ENCODE assay signal across 28 cellular contexts in genomic region chr20:63260943-63261807, GRCh38. TPM values are rescaled to one million over a fixed set of nuclear protein-coding genes. Genes with fewer than 3 reads are reported as not detected.
A peak's percentile ranks its signal among the peaks of the same experiment; 100 is the strongest.
DNase-seq lines count a peak whose midpoint lies in the region; ATAC-seq and TF ChIP-seq lines count a peak whose summit lies in the region.
"Had no signal": no experiment of that assay in that cellular context is flagged by ENCODE, and none has a peak within 500 bp of the region (broad histone marks: within the 10 kb centered on the region; RNA-seq: fewer than 3 reads in every experiment).

No MANE protein-coding gene starts in this region.

- CTCF ChIA-PET in activated naive CD4-positive, alpha-beta T cell treated with anti-CD3 and anti-CD28 coated beads, Interleukin-2, amount 10 ng/mL, durations not matched to agents 7 days and 5 days (lab: Charles Lee) = no interaction called here

- no peak for ATAC-seq in left lobe of liver
- ATAC-seq: gastroesophageal sphincter, mucosa of descending colon, PC-3, right cardiac atrium had no signal

- no peak overlapping the region for H3K4me3 Mint-ChIP-seq in mesothelial cell of epicardium
- no peak overlapping the region for H3K4me3 Mint-ChIP-seq in activated naive CD4-positive, alpha-beta T cell treated with anti-CD3 and anti-CD28 coated beads, Interleukin-2, amount 10 ng/mL, durations not matched to agents 7 days and 5 days
- H3K4me3 Mint-ChIP-seq: activated naive CD4-positive, alpha-beta T cell treated with anti-CD3 and anti-CD28 coated beads, Interleukin-2, amount 50 U/mL, for 24 hours; dendritic cell treated with granulocyte-macrophage colony-stimulating factor and Interleukin-4, amounts not matched to agents 40 ng/mL and 50 ng/mL, for 4 days; HFFc6; T-helper 1 cell treated with Interleukin-12 subunit alpha and Interleukin-12 subunit beta and Interleukin-4 antibody, amounts not matched to agents 30 μg/mL and 1 μg/mL, for 36 hours had no signal

- peaks cover 0 to 57% (median 24%) of the 10 kb centered on the region in 11 experiments; a peak in 14 of 22 replicates for H4K20me1 ChIP-seq in BLaER1 treated with 17β-estradiol and CSF1 and Interleukin-3, amounts not matched to agents 10 nM and 100 nM

- H3K36me3 ChIP-seq in BLaER1 treated with 17β-estradiol and CSF1 and Interleukin-3, amounts not matched to agents 10 nM and 100 nM = no peaks in the 10 kb centered on the region
- no peaks in the 10 kb centered on the region for H3K36me3 ChIP-seq in adipocyte (ENCODE audit: control insufficient read depth, insufficient read depth, low read length, severe bottlenecking)
- H3K36me3 ChIP-seq: brain microvascular endothelial cell, gastroesophageal sphincter, SJCRH30, tibial artery had no signal

- 0 out of 22 replicates have a peak, but pooled peaks cover 0 to 5% (median 0%) of the 10 kb centered on the region in 11 experiments for H3K9me3 ChIP-seq in BLaER1 treated with 17β-estradiol and CSF1 and Interleukin-3, amounts not matched to agents 10 nM and 100 nM (replicated peaks in 1 of 11)
- peaks cover 4% of the 10 kb centered on the region for H3K9me3 ChIP-seq in adipocyte (ENCODE audit: control insufficient read depth, low read length)
- H3K9me3 ChIP-seq: A549, gastroesophageal sphincter, mucosa of descending colon, SJCRH30, tibial artery had no signal

- peaks cover 8 to 69% (median 15%) of the 10 kb centered on the region in 11 experiments for H3K27me3 ChIP-seq in BLaER1 treated with 17β-estradiol and CSF1 and Interleukin-3, amounts not matched to agents 10 nM and 100 nM
- H3K27me3 ChIP-seq in adipocyte (replicated peaks; ENCODE audit: control insufficient read depth, insufficient read depth, low read length) = peaks cover 52% of the 10 kb centered on the region

- H3K27ac ChIP-seq in BLaER1 treated with 17β-estradiol and CSF1 and Interleukin-3, amounts not matched to agents 10 nM and 100 nM = no peak overlapping the region
- H3K27ac ChIP-seq: brain microvascular endothelial cell, C4-2B, epithelial cell of prostate, gastroesophageal sphincter, SJCRH30, tibial artery, VCaP had no signal

- no peaks in the 10 kb centered on the region for H3K9me3 Mint-ChIP-seq in mesothelial cell of epicardium
- no peaks in the 10 kb centered on the region for H3K9me3 Mint-ChIP-seq in activated naive CD4-positive, alpha-beta T cell treated with anti-CD3 and anti-CD28 coated beads, Interleukin-2, amount 10 ng/mL, durations not matched to agents 7 days and 5 days
- H3K9me3 Mint-ChIP-seq: activated naive CD4-positive, alpha-beta T cell treated with anti-CD3 and anti-CD28 coated beads, Interleukin-2, amount 50 U/mL, for 24 hours; dendritic cell treated with granulocyte-macrophage colony-stimulating factor and Interleukin-4, amounts not matched to agents 40 ng/mL and 50 ng/mL, for 4 days; HFFc6; T-helper 1 cell treated with Interleukin-12 subunit alpha and Interleukin-12 subunit beta and Interleukin-4 antibody, amounts not matched to agents 30 μg/mL and 1 μg/mL, for 36 hours had no signal

- no peak for TF ChIP-seq CTCF in mesothelial cell of epicardium (IDR thresholded peaks at IDR 0.05; ENCODE audit: unreplicated experiment)

- H3K9ac ChIP-seq in BLaER1 treated with 17β-estradiol and CSF1 and Interleukin-3, amounts not matched to agents 10 nM and 100 nM = peak overlapping the region in 4 of 11 experiments; percentile 4 to 32 (median 30); a peak in 6 of 22 replicates
- no peak overlapping the region for H3K9ac ChIP-seq in adipocyte (ENCODE audit: low read length)

- peak overlapping the region; percentile 3 to 99 (median 86); a peak in 18 of 22 replicates for H3K4me2 ChIP-seq in BLaER1 treated with 17β-estradiol and CSF1 and Interleukin-3, amounts not matched to agents 10 nM and 100 nM
- H3K4me2 ChIP-seq: A549 had no signal

- H3K27me3 Mint-ChIP-seq in mesothelial cell of epicardium (ENCODE audit: low read depth) = peaks cover 3% of the 10 kb centered on the region
- peaks cover 76% of the 10 kb centered on the region for H3K27me3 Mint-ChIP-seq in activated naive CD4-positive, alpha-beta T cell treated with anti-CD3 and anti-CD28 coated beads, Interleukin-2, amount 10 ng/mL, durations not matched to agents 7 days and 5 days

- H3K36me3 Mint-ChIP-seq in mesothelial cell of epicardium = no peaks in the 10 kb centered on the region
- no peaks in the 10 kb centered on the region for H3K36me3 Mint-ChIP-seq in activated naive CD4-positive, alpha-beta T cell treated with anti-CD3 and anti-CD28 coated beads, Interleukin-2, amount 10 ng/mL, durations not matched to agents 7 days and 5 days
- H3K36me3 Mint-ChIP-seq: activated naive CD4-positive, alpha-beta T cell treated with anti-CD3 and anti-CD28 coated beads, Interleukin-2, amount 50 U/mL, for 24 hours had no signal

- H3K27ac Mint-ChIP-seq in mesothelial cell of epicardium = peak overlapping the region; percentile 53
- H3K27ac Mint-ChIP-seq in activated naive CD4-positive, alpha-beta T cell treated with anti-CD3 and anti-CD28 coated beads, Interleukin-2, amount 10 ng/mL, durations not matched to agents 7 days and 5 days = no peak overlapping the region
- H3K27ac Mint-ChIP-seq: activated naive CD4-positive, alpha-beta T cell treated with anti-CD3 and anti-CD28 coated beads, Interleukin-2, amount 50 U/mL, for 24 hours; dendritic cell treated with granulocyte-macrophage colony-stimulating factor and Interleukin-4, amounts not matched to agents 40 ng/mL and 50 ng/mL, for 4 days; HFFc6; T-helper 1 cell treated with Interleukin-12 subunit alpha and Interleukin-12 subunit beta and Interleukin-4 antibody, amounts not matched to agents 30 μg/mL and 1 μg/mL, for 36 hours had no signal

- DNase-seq in adipocyte (ENCODE audit: low read depth) (peak; percentile 65), mesothelial cell of epicardium (ENCODE audit: low spot score in 2 of 2, unreplicated experiment in 2 of 2) (peak in 1 of 2 experiments; percentile 60), left lobe of liver (ENCODE audit: low spot score) (no peak), GOT3 (lab: John Stamatoyannopoulos, UW) (no peak)
- no peak for DNase-seq in activated naive CD4-positive, alpha-beta T cell treated with anti-CD3 and anti-CD28 coated beads, Interleukin-2, amount 10 ng/mL, durations not matched to agents 7 days and 5 days
- DNase-seq: activated CD4-positive, alpha-beta T cell treated with anti-CD3 and anti-CD28 coated beads, Interleukin-2, amount 50 U/mL, for 4 hours; brain microvascular endothelial cell; HFFc6; mucosa of descending colon; NCI-H1105; NCI-H2107; PC-3; right cardiac atrium; stimulated activated naive CD4-positive, alpha-beta T cell treated with Interleukin-2 at 50 U/mL for 16 hours; tibial artery had no signal

- H3K4me3 ChIP-seq in BLaER1 treated with 17β-estradiol and CSF1 and Interleukin-3, amounts not matched to agents 10 nM and 100 nM = 0 out of 20 replicates have a peak overlapping the region, but pooled peaks of 1 of the 10 experiments have one; percentile 2
- no peak overlapping the region for H3K4me3 ChIP-seq in adipocyte (ENCODE audit: low read length)
- H3K4me3 ChIP-seq: A549, gastroesophageal sphincter, mucosa of descending colon, SJCRH30, tibial artery had no signal

- peaks cover 33 to 72% (median 63%) of the 10 kb centered on the region in 10 experiments for H3K4me1 ChIP-seq in BLaER1 treated with 17β-estradiol and CSF1 and Interleukin-3, amounts not matched to agents 10 nM and 100 nM
- peaks cover 6% of the 10 kb centered on the region for H3K4me1 ChIP-seq in adipocyte (ENCODE audit: control insufficient read depth, insufficient read depth, low read length)
- H3K4me1 ChIP-seq: gastroesophageal sphincter, tibial artery had no signal

- H3K4me1 Mint-ChIP-seq in mesothelial cell of epicardium = peaks cover 62% of the 10 kb centered on the region
- peaks cover 11% of the 10 kb centered on the region for H3K4me1 Mint-ChIP-seq in activated naive CD4-positive, alpha-beta T cell treated with anti-CD3 and anti-CD28 coated beads, Interleukin-2, amount 10 ng/mL, durations not matched to agents 7 days and 5 days
- H3K4me1 Mint-ChIP-seq: activated naive CD4-positive, alpha-beta T cell treated with anti-CD3 and anti-CD28 coated beads, Interleukin-2, amount 50 U/mL, for 24 hours had no signal

RNA-seq across cellular contexts. Expression of gene NKAIN4, which starts 6.9 kb away (rescaled TPM):
- total RNA-seq in mesothelial cell of epicardium (16.1 to 18.4 TPM (median 16.8 TPM) in 3 replicates), left lobe of liver (not detected)
- total RNA-seq: HFFc6, HT-29, LHCN-M2, osteoblast, PC-3, right cardiac atrium had no signal

RNA-seq across cellular contexts. Expression of gene ARFGAP1, which starts 11.4 kb away (rescaled TPM):
- total RNA-seq in mesothelial cell of epicardium (193 to 210 TPM (median 208 TPM) in 3 replicates), left lobe of liver (42.6 TPM)

RNA-seq across cellular contexts. Expression of gene BIRC7, which starts 25.5 kb away (rescaled TPM):
- total RNA-seq in mesothelial cell of epicardium (0.36 to 0.84 TPM (median 0.50 TPM) in 3 replicates), left lobe of liver (not detected)
- total RNA-seq: gastroesophageal sphincter, HFFc6, LHCN-M2, PC-3, right cardiac atrium had no signal

RNA-seq across cellular contexts. Expression of gene COL20A1, which starts 31.8 kb away (rescaled TPM):
- total RNA-seq in mesothelial cell of epicardium = 0.16 to 0.25 TPM in 2 of 3 replicates, not detected in the other
- total RNA-seq in left lobe of liver = not detected
- total RNA-seq: gastroesophageal sphincter, mucosa of descending colon, osteoblast, PC-3, right cardiac atrium, SJCRH30 had no signal

RNA-seq across cellular contexts. Expression of gene YTHDF1, which starts 45.2 kb away (rescaled TPM):
- total RNA-seq in mesothelial cell of epicardium = 49.3 to 52.9 TPM (median 50.1 TPM) in 3 replicates
- 18.2 TPM for total RNA-seq in left lobe of liver

Comparison
In these comparisons a context has a peak if more than half of its experiments do, and no peak if none do; other contexts are left out.
1. RNA of gene NKAIN4, which starts 6.9 kb away (total RNA-seq): 16.1 to 18.4 TPM in mesothelial cell of epicardium; not detected in left lobe of liver (single experiment); every median in the first group is over 10 times any median in the second.